7 cellular contexts compared by ENCODE assay signal in the genomic region with DNA sequence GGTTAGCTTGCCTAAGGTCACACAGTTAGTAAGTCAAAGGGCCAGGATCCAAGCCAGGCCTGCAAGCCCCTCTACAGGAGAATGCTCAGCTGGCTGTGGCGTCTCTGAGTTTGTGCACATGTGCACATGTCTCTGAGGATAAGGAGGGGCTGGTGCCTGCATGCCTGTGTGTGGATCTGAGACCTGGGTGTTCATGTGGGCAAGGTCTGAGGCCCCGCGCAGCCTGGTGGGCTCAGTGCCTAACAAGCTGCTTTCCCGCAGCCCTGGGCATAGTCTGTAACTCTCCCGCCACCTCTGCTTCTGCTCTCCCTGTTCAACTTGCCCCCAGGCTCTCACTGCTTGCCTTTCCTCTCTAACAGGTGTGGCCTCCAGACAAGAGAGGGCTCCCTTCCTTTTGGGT. TPM values are rescaled to one million over a fixed set of nuclear protein-coding genes. Genes with fewer than 3 reads are reported as not detected.
"Had no signal": no experiment of that assay in that cellular context is flagged by ENCODE, and none has a peak within 500 bp of the region (broad histone marks: within the 10 kb centered on the region; RNA-seq: fewer than 3 reads in every experiment).

No MANE protein-coding gene starts in this region.

- H3K9me3 ChIP-seq: HAP-1 had no signal

- DNase-seq: GM23248, GOT3, H7 had no signal

- H2AFZ ChIP-seq: GM23248 had no signal

- H3K4me3 ChIP-seq: GM23248, HAP-1 had no signal

- H3K36me3 Mint-ChIP-seq: IgD-negative memory B cell had no signal

- H3K9ac ChIP-seq: GM23248 had no signal

- H3K27ac ChIP-seq: GM23248 had no signal

- H3K36me3 ChIP-seq: HAP-1 had no signal

- H3K4me1 ChIP-seq: HAP-1 had no signal

- ATAC-seq: HCT116 had no signal

- H3K4me3 Mint-ChIP-seq: IgD-negative memory B cell had no signal

RNA-seq across cellular contexts. Expression of a gene that starts 4.3 kb away (rescaled TPM):
- total RNA-seq: GM23248, HT-29 had no signal
- polyA plus RNA-seq: GM23248, IgD-negative memory B cell had no signal

RNA-seq across cellular contexts. Expression of a gene that starts 44.4 kb away (rescaled TPM):
- total RNA-seq: GM23248, H7, HT-29 had no signal
- polyA plus RNA-seq: GM23248, IgD-negative memory B cell had no signal
